8 cellular contexts compared by ENCODE assay signal in genomic region chr1:179706339-179706941, GRCh38. TPM values are rescaled to one million over a fixed set of nuclear protein-coding genes. Genes with fewer than 3 reads are reported as not detected.
DNase-seq lines count a peak whose midpoint lies in the region; ATAC-seq and TF ChIP-seq lines count a peak whose summit lies in the region.

No MANE protein-coding gene starts in this region.

- no peaks in the 10 kb centered on the region; the same call in 1 of the 2 replicates for H3K27me3 ChIP-seq in HAP-1 (ENCODE audit: low read depth)
- no peaks in the 10 kb centered on the region for H3K27me3 ChIP-seq in endodermal cell (ENCODE audit: control insufficient read depth, insufficient read depth, low read length, poor library complexity, severe bottlenecking)
- no peaks in the 10 kb centered on the region for H3K27me3 ChIP-seq in naive thymus-derived CD4-positive, alpha-beta T cell (ENCODE audit: control insufficient read depth in 2 of 2, insufficient read depth in 2 of 2, low read length in 2 of 2)
- no peaks in the 10 kb centered on the region for H3K27me3 ChIP-seq in suprapubic skin

- in situ Hi-C loops in HAP-1 (cut with MboI; ENCODE audit: low sequenced_read_pairs), result loop anchor here (10.0 kb wide), 1 partner anchor 478 kb away; no protein-coding TSS in a partner anchor

- H3K27ac ChIP-seq in endodermal cell (ENCODE audit: low read depth, low read length) (no peak overlapping the region), suprapubic skin (no peak overlapping the region)
- H3K27ac ChIP-seq in naive thymus-derived CD4-positive, alpha-beta T cell (ENCODE audit: low read depth, low read length), result no peak overlapping the region

- TF ChIP-seq POLR2A in suprapubic skin (IDR thresholded peaks at IDR 0.05), result no peak

- no peaks in the 10 kb centered on the region for H3K4me1 ChIP-seq in HAP-1
- H3K4me1 ChIP-seq in endodermal cell (ENCODE audit: control insufficient read depth, insufficient read depth, low read length), result peaks cover 22% of the 10 kb centered on the region
- peaks cover 0 to 15% of the 10 kb centered on the region in 2 donors for H3K4me1 ChIP-seq in naive thymus-derived CD4-positive, alpha-beta T cell (ENCODE audit: control insufficient read depth in 2 of 2, insufficient read depth in 2 of 2, low read length in 2 of 2)
- peaks cover 4% of the 10 kb centered on the region for H3K4me1 ChIP-seq in suprapubic skin

- H3K27me3 Mint-ChIP-seq in endodermal cell (ENCODE audit: insufficient read depth), result no peaks in the 10 kb centered on the region
- H3K27me3 Mint-ChIP-seq in naive thymus-derived CD4-positive, alpha-beta T cell, result peaks cover 0 to 6% (median 0%) of the 10 kb centered on the region in 5 donors

- DNase-seq in CD1c-positive myeloid dendritic cell (ENCODE audit: extremely low spot score) (peak; percentile 52), HAP-1 (ENCODE audit: low spot score in 2 of 2) (peak; percentile 40 to 76), NCI-H524 treated with DMSO at 0.1 percent for 48 hours (lab: John Stamatoyannopoulos, UW) (peak; percentile 1), endodermal cell (peak; percentile 80), suprapubic skin (ENCODE audit: low spot score in 2 of 2) (no peak)
- DNase-seq in activated CD4-positive, alpha-beta T cell treated with anti-CD3 and anti-CD28 coated beads, Interleukin-2, amount 50 U/mL, for 1 hour, result peak; percentile 61
- peak; percentile 27 to 78 (median 68) for DNase-seq in naive thymus-derived CD4-positive, alpha-beta T cell

- peaks cover 30% of the 10 kb centered on the region for H3K4me1 Mint-ChIP-seq in endodermal cell
- peaks cover 6 to 25% (median 14%) of the 10 kb centered on the region in 7 donors for H3K4me1 Mint-ChIP-seq in naive thymus-derived CD4-positive, alpha-beta T cell

- no peak for TF ChIP-seq EP300 in suprapubic skin (IDR thresholded peaks at IDR 0.05)

- no peak overlapping the region for H3K4me3 Mint-ChIP-seq in endodermal cell
- H3K4me3 Mint-ChIP-seq in naive thymus-derived CD4-positive, alpha-beta T cell, result no peak overlapping the region

- TF ChIP-seq CTCF in endodermal cell (conservative IDR thresholded peaks at IDR 0.05) (peak; percentile 94), suprapubic skin (IDR thresholded peaks at IDR 0.05) (peak; percentile 28 to 54)

- no peaks in the 10 kb centered on the region for H3K36me3 ChIP-seq in HAP-1 (replicated peaks)
- H3K36me3 ChIP-seq in endodermal cell (ENCODE audit: control insufficient read depth, insufficient read depth, low read length), result no peaks in the 10 kb centered on the region
- H3K36me3 ChIP-seq in naive thymus-derived CD4-positive, alpha-beta T cell (ENCODE audit: control insufficient read depth in 2 of 3, insufficient read depth in 3 of 3, low read length in 3 of 3), result no peaks in the 10 kb centered on the region
- H3K36me3 ChIP-seq in suprapubic skin, result no peaks in the 10 kb centered on the region

- no peaks in the 10 kb centered on the region for H3K9me3 Mint-ChIP-seq in endodermal cell
- H3K9me3 Mint-ChIP-seq in naive thymus-derived CD4-positive, alpha-beta T cell, result no peaks in the 10 kb centered on the region

- H3K9ac ChIP-seq in endodermal cell (ENCODE audit: extremely low read depth, low read length, poor library complexity, severe bottlenecking), result no peak overlapping the region

- intact Hi-C loops in naive thymus-derived CD4-positive, alpha-beta T cell (cut with micrococcal nuclease), result loop anchor here (1.0 to 10.0 kb wide), 11 partner anchors 103 to 778 kb away; partner anchors contain the start of gene TOR1AIP1 (in 1 of the 2)

- 0 to 10% methylated on average over 2 to 3 of the region's 3 CpGs for WGBS in endodermal cell (ENCODE audit: insufficient coverage in 1 of 2, insufficient read length in 1 of 2), 2 experiments
- 2% methylated on average over 3 of the region's 3 CpGs for WGBS in suprapubic skin

- no peak overlapping the region for H3K27ac Mint-ChIP-seq in endodermal cell
- peak overlapping the region in 6 of 9 donors; percentile 13 to 87 (median 72) for H3K27ac Mint-ChIP-seq in naive thymus-derived CD4-positive, alpha-beta T cell

- peak; percentile 33 for ATAC-seq in naive thymus-derived CD4-positive, alpha-beta T cell
- ATAC-seq in GM21723 (IDR thresholded peaks at IDR 0.05; ENCODE audit: unreplicated experiment), result no peak

- H3K4me3 ChIP-seq in HAP-1, result no peak overlapping the region
- no peak overlapping the region for H3K4me3 ChIP-seq in endodermal cell (ENCODE audit: low read length)
- no peak overlapping the region for H3K4me3 ChIP-seq in naive thymus-derived CD4-positive, alpha-beta T cell (ENCODE audit: low read length)
- no peak overlapping the region for H3K4me3 ChIP-seq in suprapubic skin

- no peaks in the 10 kb centered on the region for H3K36me3 Mint-ChIP-seq in endodermal cell (ENCODE audit: low read depth)
- no peaks in the 10 kb centered on the region for H3K36me3 Mint-ChIP-seq in naive thymus-derived CD4-positive, alpha-beta T cell

- CTCF ChIA-PET in naive thymus-derived CD4-positive, alpha-beta T cell (lab: Charles Lee), result interaction anchor here (0.8 to 14.1 kb wide), 17 partner anchors 8 to 484 kb away, joined by 3 to 376 read pairs (median 3); no protein-coding TSS in a partner anchor

- POLR2A ChIA-PET in naive thymus-derived CD4-positive, alpha-beta T cell (lab: Charles Lee), result interaction anchor here (0.9 to 1.4 kb wide), 3 partner anchors 104 to 177 kb away, joined by 3 to 5 read pairs (median 3); no protein-coding TSS in a partner anchor

- no peaks in the 10 kb centered on the region for H3K9me3 ChIP-seq in HAP-1
- H3K9me3 ChIP-seq in endodermal cell (ENCODE audit: control insufficient read depth, low read length), result no peaks in the 10 kb centered on the region
- no peaks in the 10 kb centered on the region for H3K9me3 ChIP-seq in naive thymus-derived CD4-positive, alpha-beta T cell (ENCODE audit: control insufficient read depth in 2 of 3, low read length in 3 of 3)
- H3K9me3 ChIP-seq in suprapubic skin, result no peaks in the 10 kb centered on the region

RNA-seq across cellular contexts. Expression of gene FAM163A, which starts 36.7 kb away (rescaled TPM):
- total RNA-seq in endodermal cell (not detected), suprapubic skin (under 1 TPM in 1 of 4 donors, not detected in 3; 0.29 TPM)
- polyA plus RNA-seq in endodermal cell (2013, experiment 1 of 2), result 0.61 TPM
- polyA plus RNA-seq in endodermal cell (2013, experiment 2 of 2), result 0.50 TPM
- under 1 TPM in 2 of 5 experiments, not detected in 3; 0.14 to 0.17 TPM for total RNA-seq in naive thymus-derived CD4-positive, alpha-beta T cell
- under 1 TPM in 1 of 2 donors, not detected in 1; 0.06 TPM for polyA plus RNA-seq in naive thymus-derived CD4-positive, alpha-beta T cell

Comparison
In these comparisons a context has a peak if more than half of its experiments do, and no peak if none do; other contexts are left out.
1. DNase-seq: peak in CD1c-positive myeloid dendritic cell (single experiment), HAP-1 (2 of 2), NCI-H524 treated with DMSO at 0.1 percent for 48 hours (single experiment), activated CD4-positive, alpha-beta T cell treated with anti-CD3 and anti-CD28 coated beads, Interleukin-2, amount 50 U/mL, for 1 hour (single experiment), endodermal cell (single experiment) and naive thymus-derived CD4-positive, alpha-beta T cell (9 of 9); none in suprapubic skin (0 of 2).